In the genomic region with DNA sequence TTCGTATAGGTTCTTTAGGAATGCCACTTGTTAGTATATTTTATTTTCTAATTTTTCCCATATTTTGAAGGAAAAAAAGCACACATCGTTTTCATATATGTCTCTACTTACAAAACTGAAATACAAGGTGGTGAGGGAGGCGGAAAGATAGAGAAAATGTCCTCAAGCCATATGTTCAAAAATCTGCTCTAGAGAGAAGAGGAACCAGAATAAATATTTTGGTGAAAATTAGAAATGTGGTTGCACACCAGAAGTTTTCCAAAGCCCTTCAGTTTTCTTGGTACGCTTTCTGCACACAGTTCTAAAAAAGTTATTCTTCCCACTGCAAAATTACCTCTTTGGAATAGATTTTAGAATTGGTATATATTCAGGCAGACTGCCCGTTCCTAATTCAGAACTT, we compare ENCODE assay signal across 2 cellular contexts.
"Had no signal": no experiment of that assay in that cellular context is flagged by ENCODE, and none has a peak within 500 bp of the region (broad histone marks: within the 10 kb centered on the region; RNA-seq: fewer than 3 reads in every experiment).

No MANE protein-coding gene starts in this region.

- DNase-seq: GDM1, GF-D8 had no signal
